In the genomic region with DNA sequence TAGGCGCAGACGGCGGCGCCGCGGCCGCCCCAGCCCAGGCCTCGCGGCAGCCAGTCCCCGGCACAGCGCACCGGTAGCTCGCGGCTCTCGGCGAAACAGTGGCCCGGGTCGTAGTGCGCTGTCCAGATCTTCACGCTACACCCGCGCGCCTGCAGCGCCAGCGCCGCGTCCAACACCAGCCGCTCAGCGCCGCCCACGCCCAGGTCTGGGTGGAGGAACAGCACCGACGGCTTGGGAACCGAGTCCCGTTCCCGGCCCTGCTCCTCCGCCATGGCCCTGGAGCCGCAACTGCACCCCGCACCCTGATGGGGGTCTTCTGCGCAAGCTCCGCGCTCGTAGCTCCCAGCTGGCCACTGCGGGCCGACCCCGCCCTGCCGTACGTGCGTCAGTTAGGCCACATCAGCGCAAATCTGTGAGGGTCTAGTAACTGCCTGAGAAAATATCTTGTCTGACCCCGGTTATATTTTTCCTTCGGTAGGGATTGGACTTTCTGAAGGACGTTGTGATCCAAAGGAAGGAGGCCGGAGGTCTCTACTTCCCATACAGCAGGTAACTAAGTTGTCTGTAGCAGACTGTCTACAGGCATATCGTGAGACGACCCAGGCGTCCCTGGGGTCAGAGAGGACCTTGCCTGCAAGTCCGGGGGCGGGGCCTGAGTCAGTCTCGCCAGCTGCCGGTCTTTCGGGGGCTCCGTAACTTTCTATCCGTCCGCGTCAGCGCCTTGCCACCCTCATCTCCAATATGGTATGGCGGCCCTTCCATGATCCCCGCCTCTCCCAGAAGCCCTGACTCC, we compare ENCODE assay signal across 8 cellular contexts. TPM values are rescaled to one million over a fixed set of nuclear protein-coding genes. Genes with fewer than 3 reads are reported as not detected.
DNase-seq lines count a peak whose midpoint lies in the region; ATAC-seq and TF ChIP-seq lines count a peak whose summit lies in the region.

A gene with protein sequence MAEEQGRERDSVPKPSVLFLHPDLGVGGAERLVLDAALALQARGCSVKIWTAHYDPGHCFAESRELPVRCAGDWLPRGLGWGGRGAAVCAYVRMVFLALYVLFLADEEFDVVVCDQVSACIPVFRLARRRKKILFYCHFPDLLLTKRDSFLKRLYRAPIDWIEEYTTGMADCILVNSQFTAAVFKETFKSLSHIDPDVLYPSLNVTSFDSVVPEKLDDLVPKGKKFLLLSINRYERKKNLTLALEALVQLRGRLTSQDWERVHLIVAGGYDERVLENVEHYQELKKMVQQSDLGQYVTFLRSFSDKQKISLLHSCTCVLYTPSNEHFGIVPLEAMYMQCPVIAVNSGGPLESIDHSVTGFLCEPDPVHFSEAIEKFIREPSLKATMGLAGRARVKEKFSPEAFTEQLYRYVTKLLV (minus strand): TSS at position 320 of the 793 bp plus-strand sequence. CDS start 48 bp downstream, at position 272.
A gene (plus strand): TSS at position 660 of the 793 bp plus-strand sequence. CDS start 82 bp downstream, at position 742.

- DNase-seq in GM06990 (ENCODE audit: extremely low read depth, insufficient read length) (peak; percentile 94), NCI-H1092 (lab: John Stamatoyannopoulos, UW) (peak; percentile 91), glomerular endothelial cell (ENCODE audit: extremely low read depth, low read depth, low spot score) (peak; percentile 84), occipital lobe (lab: John Stamatoyannopoulos, UW) (peak; percentile 87)
- peak; percentile 92 to 93 for DNase-seq in activated naive CD4-positive, alpha-beta T cell treated with anti-CD3 and anti-CD28 coated beads, Interleukin-2, amount 50 U/mL, for 72 hours (ENCODE audit: low spot score in 2 of 2)

- H3K27ac Mint-ChIP-seq in activated naive CD4-positive, alpha-beta T cell treated with anti-CD3 and anti-CD28 coated beads, Interleukin-2, amount 50 U/mL, for 72 hours = peak within 1 kb of the TSS; percentile 98 to 100

- ATAC-seq in HG02588 (IDR thresholded peaks at IDR 0.05; ENCODE audit: unreplicated experiment) (peak; percentile 92), SK-N-SH treated with all-trans-retinoic acid at 6 μM for 48 hours (peak; percentile 97)
- peak; percentile 93 to 96 for ATAC-seq in activated naive CD4-positive, alpha-beta T cell treated with anti-CD3 and anti-CD28 coated beads, Interleukin-2, amount 50 U/mL, for 72 hours

- TF ChIP-seq CTCF in GM06990 (IDR thresholded peaks at IDR 0.05; ENCODE audit: insufficient read depth, low read length, poor library complexity, severe bottlenecking) = no peak

- H3K36me3 Mint-ChIP-seq in activated naive CD4-positive, alpha-beta T cell treated with anti-CD3 and anti-CD28 coated beads, Interleukin-2, amount 50 U/mL, for 72 hours = peaks cover 38 to 39% of the 10 kb centered on the region in 2 donors

- no peaks in the 10 kb centered on the region for H3K9me3 Mint-ChIP-seq in activated naive CD4-positive, alpha-beta T cell treated with anti-CD3 and anti-CD28 coated beads, Interleukin-2, amount 50 U/mL, for 72 hours

- peaks cover 13% of the 10 kb centered on the region for H3K36me3 ChIP-seq in GM06990 (ENCODE audit: control insufficient read depth, insufficient read depth, low read length)

- no peaks in the 10 kb centered on the region for H3K27me3 ChIP-seq in GM06990 (replicated peaks; ENCODE audit: control insufficient read depth, insufficient read depth, low read length)

- H3K4me3 ChIP-seq in GM06990 (replicated peaks; ENCODE audit: low read depth, low read length) = peak within 1 kb of the TSS; percentile 98

- H3K27ac ChIP-seq in temporal lobe (ENCODE audit: low read depth, low read length) = peak within 1 kb of the TSS; percentile 93

TF ChIP-seq in SK-N-SH treated with all-trans-retinoic acid at 6 μM for 48 hours, 23 proteins besides CTCF, POLR2A, EP300 and RAD21:
- no peak for TF ChIP-seq TOX (CRISPR knock-in tag; IDR thresholded peaks at IDR 0.05; ENCODE audit: borderline replicate concordance)
- no peak for TF ChIP-seq ZNF565 (CRISPR knock-in tag; conservative IDR thresholded peaks at IDR 0.05; ENCODE audit: low read depth)
- TF ChIP-seq GLIS3 (CRISPR knock-in tag; IDR thresholded peaks at IDR 0.05) = no peak
- TF ChIP-seq ZFP3 (CRISPR knock-in tag; IDR thresholded peaks at IDR 0.05) = peak; percentile 67; the same call in 1 of the 2 replicates
- TF ChIP-seq, protein P1, sequence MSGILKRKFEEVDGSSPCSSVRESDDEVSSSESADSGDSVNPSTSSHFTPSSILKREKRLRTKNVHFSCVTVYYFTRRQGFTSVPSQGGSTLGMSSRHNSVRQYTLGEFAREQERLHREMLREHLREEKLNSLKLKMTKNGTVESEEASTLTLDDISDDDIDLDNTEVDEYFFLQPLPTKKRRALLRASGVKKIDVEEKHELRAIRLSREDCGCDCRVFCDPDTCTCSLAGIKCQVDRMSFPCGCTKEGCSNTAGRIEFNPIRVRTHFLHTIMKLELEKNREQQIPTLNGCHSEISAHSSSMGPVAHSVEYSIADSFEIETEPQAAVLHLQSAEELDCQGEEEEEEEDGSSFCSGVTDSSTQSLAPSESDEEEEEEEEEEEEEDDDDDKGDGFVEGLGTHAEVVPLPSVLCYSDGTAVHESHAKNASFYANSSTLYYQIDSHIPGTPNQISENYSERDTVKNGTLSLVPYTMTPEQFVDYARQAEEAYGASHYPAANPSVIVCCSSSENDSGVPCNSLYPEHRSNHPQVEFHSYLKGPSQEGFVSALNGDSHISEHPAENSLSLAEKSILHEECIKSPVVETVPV (CRISPR knock-in tag; IDR thresholded peaks at IDR 0.05) = no peak
- TF ChIP-seq, protein P2, sequence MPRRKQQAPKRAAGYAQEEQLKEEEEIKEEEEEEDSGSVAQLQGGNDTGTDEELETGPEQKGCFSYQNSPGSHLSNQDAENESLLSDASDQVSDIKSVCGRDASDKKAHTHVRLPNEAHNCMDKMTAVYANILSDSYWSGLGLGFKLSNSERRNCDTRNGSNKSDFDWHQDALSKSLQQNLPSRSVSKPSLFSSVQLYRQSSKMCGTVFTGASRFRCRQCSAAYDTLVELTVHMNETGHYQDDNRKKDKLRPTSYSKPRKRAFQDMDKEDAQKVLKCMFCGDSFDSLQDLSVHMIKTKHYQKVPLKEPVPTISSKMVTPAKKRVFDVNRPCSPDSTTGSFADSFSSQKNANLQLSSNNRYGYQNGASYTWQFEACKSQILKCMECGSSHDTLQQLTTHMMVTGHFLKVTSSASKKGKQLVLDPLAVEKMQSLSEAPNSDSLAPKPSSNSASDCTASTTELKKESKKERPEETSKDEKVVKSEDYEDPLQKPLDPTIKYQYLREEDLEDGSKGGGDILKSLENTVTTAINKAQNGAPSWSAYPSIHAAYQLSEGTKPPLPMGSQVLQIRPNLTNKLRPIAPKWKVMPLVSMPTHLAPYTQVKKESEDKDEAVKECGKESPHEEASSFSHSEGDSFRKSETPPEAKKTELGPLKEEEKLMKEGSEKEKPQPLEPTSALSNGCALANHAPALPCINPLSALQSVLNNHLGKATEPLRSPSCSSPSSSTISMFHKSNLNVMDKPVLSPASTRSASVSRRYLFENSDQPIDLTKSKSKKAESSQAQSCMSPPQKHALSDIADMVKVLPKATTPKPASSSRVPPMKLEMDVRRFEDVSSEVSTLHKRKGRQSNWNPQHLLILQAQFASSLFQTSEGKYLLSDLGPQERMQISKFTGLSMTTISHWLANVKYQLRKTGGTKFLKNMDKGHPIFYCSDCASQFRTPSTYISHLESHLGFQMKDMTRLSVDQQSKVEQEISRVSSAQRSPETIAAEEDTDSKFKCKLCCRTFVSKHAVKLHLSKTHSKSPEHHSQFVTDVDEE (CRISPR knock-in tag; IDR thresholded peaks at IDR 0.05) = 0 out of 2 replicates have a peak, but pooled peaks have one; percentile 16

RNA-seq across cellular contexts. Expression of the first gene that starts in this region (rescaled TPM):
- 10 to 100 TPM; 14.0 to 20.6 TPM for total RNA-seq in activated naive CD4-positive, alpha-beta T cell treated with anti-CD3 and anti-CD28 coated beads, Interleukin-2, amount 50 U/mL, for 72 hours
- 43.5 and 45.0 TPM in 2 replicates for total RNA-seq in glomerular endothelial cell
- 25.0 TPM for total RNA-seq in occipital lobe
- 13.3 TPM for total RNA-seq in temporal lobe

RNA-seq across cellular contexts. Expression of the second gene that starts in this region (rescaled TPM):
- total RNA-seq in activated naive CD4-positive, alpha-beta T cell treated with anti-CD3 and anti-CD28 coated beads, Interleukin-2, amount 50 U/mL, for 72 hours = 100 to 1,000 TPM; 105 to 127 TPM
- total RNA-seq in glomerular endothelial cell (181 and 189 TPM in 2 replicates), occipital lobe (32.3 TPM), temporal lobe (23.1 TPM)

Comparison
In these comparisons a context has a peak if more than half of its experiments do, and no peak if none do; other contexts are left out.
1. Peak in every context shown above with its lines: DNase-seq, ATAC-seq, H3K4me3 ChIP-seq and H3K27ac ChIP-seq.